Comparison of ENCODE assay signal across 12 cellular contexts in genomic region chr1:244945109-244945671, GRCh38.
DNase-seq lines count a peak whose midpoint lies in the region; ATAC-seq and TF ChIP-seq lines count a peak whose summit lies in the region.
"Had no signal": no experiment of that assay in that cellular context is flagged by ENCODE, and none has a peak within 500 bp of the region (broad histone marks: within the 10 kb centered on the region; RNA-seq: fewer than 3 reads in every experiment).

No MANE protein-coding gene starts in this region.

- no peak overlapping the region for H3K27ac ChIP-seq in aorta (ENCODE audit: low read depth in 1 of 2, low read length in 2 of 2)
- H3K27ac ChIP-seq: esophagus muscularis mucosa had no signal

- TF ChIP-seq POLR2A in GM18505 (IDR thresholded peaks at IDR 0.05; ENCODE audit: borderline replicate concordance, extremely low read depth, insufficient read depth, insufficient read length), result no peak

- H3K4me3 Mint-ChIP-seq in activated T-helper 2 cell treated with anti-CD3 and anti-CD28 coated beads, Interferon-gamma antibody, Interleukin-2, Interleukin-4, amounts not matched to agents 10 μg/mL and 5 μg/mL and 100 μg/mL, durations not matched to agents 14 hours and 24 hours and 36 hours (ENCODE audit: low read depth), result no peak overlapping the region
- H3K4me3 Mint-ChIP-seq in type B pancreatic cell, result no peak overlapping the region
- H3K4me3 Mint-ChIP-seq: CD8-positive, alpha-beta memory T cell had no signal

- WGBS in aorta, 2 donors, result 66 to 70% methylated on average over 3 of the region's 3 CpGs

- ATAC-seq in GM18505 (IDR thresholded peaks at IDR 0.05; ENCODE audit: unreplicated experiment) (peak; percentile 79), HG03039 (IDR thresholded peaks at IDR 0.05; ENCODE audit: unreplicated experiment) (peak; percentile 86), aorta (ENCODE audit: low FRiP score) (no peak)

- no peaks in the 10 kb centered on the region for H3K27me3 ChIP-seq in aorta (ENCODE audit: control insufficient read depth in 1 of 2, insufficient read depth in 2 of 2, low read length in 1 of 2)
- H3K27me3 ChIP-seq: esophagus muscularis mucosa had no signal

- H3K4me1 Mint-ChIP-seq in activated T-helper 2 cell treated with anti-CD3 and anti-CD28 coated beads, Interferon-gamma antibody, Interleukin-2, Interleukin-4, amounts not matched to agents 10 μg/mL and 5 μg/mL and 100 μg/mL, durations not matched to agents 14 hours and 24 hours and 36 hours (ENCODE audit: low read depth), result no peaks in the 10 kb centered on the region
- H3K4me1 Mint-ChIP-seq in type B pancreatic cell (ENCODE audit: unreplicated experiment), result no peaks in the 10 kb centered on the region
- H3K4me1 Mint-ChIP-seq: CD8-positive, alpha-beta memory T cell had no signal

- H3K9me3 ChIP-seq in aorta (ENCODE audit: control insufficient read depth, low read length), result no peaks in the 10 kb centered on the region
- H3K9me3 ChIP-seq: esophagus muscularis mucosa had no signal

- no peak for TF ChIP-seq CTCF in GM20000 (IDR thresholded peaks at IDR 0.05; ENCODE audit: extremely low read depth, missing control alignments)
- no peak for TF ChIP-seq CTCF in type B pancreatic cell (conservative IDR thresholded peaks at IDR 0.05)

- H3K27me3 Mint-ChIP-seq in activated T-helper 2 cell treated with anti-CD3 and anti-CD28 coated beads, Interferon-gamma antibody, Interleukin-2, Interleukin-4, amounts not matched to agents 10 μg/mL and 5 μg/mL and 100 μg/mL, durations not matched to agents 14 hours and 24 hours and 36 hours (ENCODE audit: low read depth), result peaks cover 15% of the 10 kb centered on the region
- H3K27me3 Mint-ChIP-seq in type B pancreatic cell, result no peaks in the 10 kb centered on the region

- intact Hi-C loops in activated T-helper 2 cell treated with anti-CD3 and anti-CD28 coated beads, Interferon-gamma antibody, Interleukin-2, Interleukin-4, amounts not matched to agents 10 μg/mL and 5 μg/mL and 100 μg/mL, durations not matched to agents 14 hours and 24 hours and 36 hours (cut with micrococcal nuclease), result no loop called here
- intact Hi-C loops in aorta (cut with DNase I), result no loop called here

- DNase-seq in GM20000 (ENCODE audit: low spot score), result peak; percentile 47
- DNase-seq in NOMO-1 treated with DMSO at 0.1 percent for 48 hours (lab: John Stamatoyannopoulos, UW; ENCODE audit: unreplicated experiment), result peak; percentile 93
- DNase-seq in activated gamma-delta T cell treated with Interleukin-2 at 50 U/mL for 16 hours, result no peak
- DNase-seq in activated T-helper 2 cell treated with anti-CD3 and anti-CD28 coated beads, Interferon-gamma antibody, Interleukin-2, Interleukin-4, amounts not matched to agents 10 μg/mL and 5 μg/mL and 100 μg/mL, durations not matched to agents 14 hours and 24 hours and 36 hours (ENCODE audit: low spot score), result no peak
- no peak for DNase-seq in type B pancreatic cell (ENCODE audit: extremely low spot score, unreplicated experiment)
- DNase-seq in aorta, result no peak
- DNase-seq: activated CD4-positive, alpha-beta T cell treated with anti-CD3 and anti-CD28 coated beads, Interleukin-2, amount 50 U/mL, for 4 hours; CD8-positive, alpha-beta memory T cell; NCI-H1092 had no signal

- H3K9me3 Mint-ChIP-seq in activated T-helper 2 cell treated with anti-CD3 and anti-CD28 coated beads, Interferon-gamma antibody, Interleukin-2, Interleukin-4, amounts not matched to agents 10 μg/mL and 5 μg/mL and 100 μg/mL, durations not matched to agents 14 hours and 24 hours and 36 hours, result no peaks in the 10 kb centered on the region
- H3K9me3 Mint-ChIP-seq in type B pancreatic cell, result no peaks in the 10 kb centered on the region

- H3K36me3 ChIP-seq in aorta (ENCODE audit: control insufficient read depth in 1 of 2, insufficient read depth in 2 of 2, low read length in 1 of 2), result no peaks in the 10 kb centered on the region
- H3K36me3 ChIP-seq: esophagus muscularis mucosa had no signal

- no peak overlapping the region for H3K27ac Mint-ChIP-seq in activated T-helper 2 cell treated with anti-CD3 and anti-CD28 coated beads, Interferon-gamma antibody, Interleukin-2, Interleukin-4, amounts not matched to agents 10 μg/mL and 5 μg/mL and 100 μg/mL, durations not matched to agents 14 hours and 24 hours and 36 hours
- no peak overlapping the region for H3K27ac Mint-ChIP-seq in type B pancreatic cell
- H3K27ac Mint-ChIP-seq: CD8-positive, alpha-beta memory T cell had no signal

- no peaks in the 10 kb centered on the region for H3K36me3 Mint-ChIP-seq in activated T-helper 2 cell treated with anti-CD3 and anti-CD28 coated beads, Interferon-gamma antibody, Interleukin-2, Interleukin-4, amounts not matched to agents 10 μg/mL and 5 μg/mL and 100 μg/mL, durations not matched to agents 14 hours and 24 hours and 36 hours (ENCODE audit: low read depth)
- no peaks in the 10 kb centered on the region for H3K36me3 Mint-ChIP-seq in type B pancreatic cell

- H3K4me3 ChIP-seq in aorta (ENCODE audit: low read length in 2 of 2), result no peak overlapping the region
- H3K4me3 ChIP-seq: esophagus muscularis mucosa had no signal

- H3K4me1 ChIP-seq in aorta (ENCODE audit: control insufficient read depth in 1 of 2, insufficient read depth in 2 of 2, low read length in 2 of 2), result no peaks in the 10 kb centered on the region
- H3K4me1 ChIP-seq: esophagus muscularis mucosa had no signal

Comparison
In these comparisons a context has a peak if more than half of its experiments do, and no peak if none do; other contexts are left out.
1. DNase-seq: peak in GM20000 (single experiment) and NOMO-1 treated with DMSO at 0.1 percent for 48 hours (single experiment); none in activated gamma-delta T cell treated with Interleukin-2 at 50 U/mL for 16 hours (single experiment), activated T-helper 2 cell treated with anti-CD3 and anti-CD28 coated beads, Interferon-gamma antibody, Interleukin-2, Interleukin-4, amounts not matched to agents 10 μg/mL and 5 μg/mL and 100 μg/mL, durations not matched to agents 14 hours and 24 hours and 36 hours (single experiment), type B pancreatic cell (single experiment) and aorta (0 of 2).